ENCODE assay signal across 11 cellular contexts in the genomic region with DNA sequence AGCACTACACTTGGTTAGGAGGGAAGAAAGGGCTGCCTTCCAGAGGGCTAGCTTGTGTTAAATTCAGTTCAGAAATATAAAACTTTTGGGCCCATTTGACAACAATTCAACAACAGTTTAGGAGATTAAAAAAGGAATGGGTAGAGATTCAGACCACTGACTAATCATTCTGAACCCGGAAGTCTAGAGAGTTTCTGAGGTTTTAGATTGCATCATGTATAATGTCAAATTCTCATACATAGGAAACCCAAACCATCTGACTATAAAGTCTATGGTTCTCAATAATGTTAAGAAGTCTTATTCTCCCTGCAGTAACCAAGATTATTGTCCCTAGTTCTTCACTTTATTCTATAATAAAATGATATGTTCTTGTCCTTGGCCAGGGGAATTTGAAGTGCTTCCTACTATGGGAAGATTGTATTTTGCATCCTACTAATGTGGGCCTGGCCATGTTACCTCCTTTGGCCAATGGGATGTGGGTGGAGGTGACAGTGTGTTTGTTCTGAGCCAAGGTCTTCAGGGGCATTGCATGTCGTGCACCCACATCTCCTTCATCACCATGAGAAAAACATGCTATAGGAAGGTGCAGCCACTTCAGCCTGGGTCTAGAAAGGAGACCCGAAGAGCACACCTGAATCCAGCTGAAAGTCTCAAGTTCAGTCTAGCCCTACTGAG.
DNase-seq lines count a peak whose midpoint lies in the region; ATAC-seq, FAIRE-seq and TF ChIP-seq lines count a peak whose summit lies in the region.
"Had no signal": no experiment of that assay in that cellular context is flagged by ENCODE, and none has a peak within 500 bp of the region (broad histone marks: within the 10 kb centered on the region; RNA-seq: fewer than 3 reads in every experiment).

No MANE protein-coding gene starts in this region.

- no peaks in the 10 kb centered on the region for H3K4me1 ChIP-seq in left ventricle myocardium inferior
- H3K4me1 ChIP-seq in esophagus muscularis mucosa = no peaks in the 10 kb centered on the region

- H3K9me3 ChIP-seq in left ventricle myocardium inferior (replicated peaks) = no peaks in the 10 kb centered on the region
- no peaks in the 10 kb centered on the region for H3K9me3 ChIP-seq in esophagus muscularis mucosa

- H3K27ac ChIP-seq in left ventricle myocardium inferior (replicated peaks) = no peak overlapping the region
- no peak overlapping the region for H3K27ac ChIP-seq in esophagus muscularis mucosa (replicated peaks in 1 of 4)
- H3K27ac ChIP-seq: skin epidermis had no signal

- FAIRE-seq in GM19239 (lab: Jason Lieb, UNC) = peak; percentile 64
- no peak for FAIRE-seq in GM12891 (lab: Jason Lieb, UNC)

- H3K36me3 ChIP-seq in left ventricle myocardium inferior = no peaks in the 10 kb centered on the region
- H3K36me3 ChIP-seq in esophagus muscularis mucosa = no peaks in the 10 kb centered on the region

- H3K27me3 ChIP-seq in left ventricle myocardium inferior (ENCODE audit: low read depth) (no peaks in the 10 kb centered on the region), esophagus muscularis mucosa (no peaks in the 10 kb centered on the region)

- no peak for TF ChIP-seq POLR2A in GM12891 (IDR thresholded peaks at IDR 0.05; ENCODE audit: low read depth, low read length)
- TF ChIP-seq POLR2A in esophagus muscularis mucosa (IDR thresholded peaks at IDR 0.05; ENCODE audit: low read depth) = no peak

- no peak overlapping the region for H3K4me3 ChIP-seq in AG10803 (ENCODE audit: low read length)
- H3K4me3 ChIP-seq in left ventricle myocardium inferior = no peak overlapping the region
- no peak overlapping the region for H3K4me3 ChIP-seq in esophagus muscularis mucosa
- H3K4me3 ChIP-seq: skin epidermis had no signal

- TF ChIP-seq CTCF in AG10803 (conservative IDR thresholded peaks at IDR 0.05; ENCODE audit: low read length) (no peak), left ventricle myocardium inferior (IDR thresholded peaks at IDR 0.05; ENCODE audit: borderline replicate concordance) (no peak), esophagus muscularis mucosa (IDR thresholded peaks at IDR 0.05) (no peak)

- intact Hi-C loops in left ventricle myocardium inferior (cut with micrococcal nuclease) = no loop called here
- intact Hi-C loops in esophagus muscularis mucosa (cut with DNase I) = no loop called here

- no peak for TF ChIP-seq EP300 in esophagus muscularis mucosa (IDR thresholded peaks at IDR 0.05)

- 92% methylated on average over 3 of the region's 3 CpGs for WGBS in esophagus muscularis mucosa

- ATAC-seq in HG03571 (IDR thresholded peaks at IDR 0.05; ENCODE audit: unreplicated experiment) (peak; percentile 64), HG03565 (IDR thresholded peaks at IDR 0.05; ENCODE audit: unreplicated experiment) (no peak)

- peak; percentile 53 for DNase-seq in AG10803 (ENCODE audit: low read depth)
- no peak for DNase-seq in GM19239 (ENCODE audit: insufficient read length, low spot score)
- DNase-seq in amniotic epithelial cell (ENCODE audit: low read depth) = peak; percentile 62
- no peak for DNase-seq in GM12891 (ENCODE audit: insufficient read length, low spot score)
- DNase-seq in left ventricle myocardium inferior = no peak
- DNase-seq in esophagus muscularis mucosa (ENCODE audit: extremely low spot score) = no peak
- DNase-seq: activated CD4-positive, alpha-beta T cell treated with anti-CD3 and anti-CD28 coated beads, Interleukin-2, amount 50 U/mL, for 48 hours; anterior cingulate cortex had no signal

TF ChIP-seq in GM12891, 5 proteins besides CTCF, POLR2A, EP300 and RAD21:
- TF ChIP-seq PAX5 (IDR thresholded peaks at IDR 0.05; ENCODE audit: insufficient read depth, low read length, severe bottlenecking) = no peak
- TF ChIP-seq SPI1 (IDR thresholded peaks at IDR 0.05; ENCODE audit: low read depth, low read length) = no peak
- TF ChIP-seq POU2F2 (IDR thresholded peaks at IDR 0.05; ENCODE audit: low read depth, low read length) = no peak
- no peak for TF ChIP-seq TAF1 (IDR thresholded peaks at IDR 0.05; ENCODE audit: low read depth, low read length)
- no peak for TF ChIP-seq POLR2AphosphoS5 (IDR thresholded peaks at IDR 0.05; ENCODE audit: low read depth, low read length)
TF ChIP-seq in GM12891: peak in this region for 0.

Comparison
In these comparisons a context has a peak if more than half of its experiments do, and no peak if none do; other contexts are left out.
1. DNase-seq: peak in AG10803 (single experiment) and amniotic epithelial cell (single experiment); none in GM19239 (single experiment), GM12891 (single experiment), left ventricle myocardium inferior (single experiment) and esophagus muscularis mucosa (single experiment).